ENCODE assay signal across 8 cellular contexts in genomic region chr12:53659011-53659551, GRCh38. TPM values are rescaled to one million over a fixed set of nuclear protein-coding genes. Genes with fewer than 3 reads are reported as not detected.
A peak's percentile ranks its signal among the peaks of the same experiment; 100 is the strongest.
DNase-seq lines count a peak whose midpoint lies in the region; ATAC-seq lines count a peak whose summit lies in the region.

No MANE protein-coding gene starts in this region.

- ATAC-seq in right cardiac atrium (peak; percentile 95 to 97), sciatic nerve (peak; percentile 98)

- intact Hi-C loops in right cardiac atrium (cut with DNase I) = no loop called here
- intact Hi-C loops in sciatic nerve (cut with DNase I) = no loop called here

- H3K4me3 ChIP-seq in right cardiac atrium (ENCODE audit: low read length) = no peak overlapping the region

- peak; percentile 70 for DNase-seq in HuH-7 (ENCODE audit: low spot score)
- peak; percentile 29 for DNase-seq in amniotic epithelial cell (ENCODE audit: low read depth)
- DNase-seq in right cardiac atrium = peak; percentile 61 to 80 (median 62)
- peak; percentile 65 for DNase-seq in sciatic nerve (ENCODE audit: low spot score)
- no peak for DNase-seq in CD1c-positive myeloid dendritic cell (ENCODE audit: extremely low spot score)
- DNase-seq in D341Med (ENCODE audit: low spot score) = no peak
- no peak for DNase-seq in activated T-cell treated with anti-CD3 and anti-CD28 coated beads, Interleukin-2, amount 50 U/mL, for 48 hours
- no peak for DNase-seq in stimulated activated CD4-positive, alpha-beta T cell treated with anti-CD3 and anti-CD28 coated beads, Interleukin-2, amount 100 ng/mL, for 24 hours

- WGBS in right cardiac atrium = 15% methylated on average over 3 of the region's 3 CpGs

- no peaks in the 10 kb centered on the region for H3K27me3 ChIP-seq in right cardiac atrium (ENCODE audit: control insufficient read depth, insufficient read depth)

- H3K27ac ChIP-seq in right cardiac atrium (ENCODE audit: low read length) = peak overlapping the region; percentile 99

- H3K4me1 ChIP-seq in right cardiac atrium (ENCODE audit: control insufficient read depth, insufficient read depth, low read length) = no peaks in the 10 kb centered on the region

- no peaks in the 10 kb centered on the region for H3K9me3 ChIP-seq in right cardiac atrium (ENCODE audit: control insufficient read depth, low read length)

RNA-seq across cellular contexts. Expression of gene ATP5MC2, which starts 16.8 kb away (rescaled TPM):
- 100 to 1,000 TPM; 397 to 507 (median 497) TPM for total RNA-seq in right cardiac atrium
- 740 TPM for polyA plus RNA-seq in right cardiac atrium
- 148 TPM for total RNA-seq in sciatic nerve

RNA-seq across cellular contexts. Expression of gene ATF7, which starts 32.9 kb away (rescaled TPM):
- total RNA-seq in right cardiac atrium (10 to 100 TPM; 30.7 to 36.9 (median 33.3) TPM), sciatic nerve (62.5 TPM)
- 22.8 TPM for polyA plus RNA-seq in right cardiac atrium

Comparison
In these comparisons a context has a peak if more than half of its experiments do, and no peak if none do; other contexts are left out.
1. DNase-seq: peak in HuH-7 (single experiment), amniotic epithelial cell (single experiment), right cardiac atrium (3 of 3) and sciatic nerve (single experiment); none in CD1c-positive myeloid dendritic cell (single experiment), D341Med (single experiment), activated T-cell treated with anti-CD3 and anti-CD28 coated beads, Interleukin-2, amount 50 U/mL, for 48 hours (0 of 2) and stimulated activated CD4-positive, alpha-beta T cell treated with anti-CD3 and anti-CD28 coated beads, Interleukin-2, amount 100 ng/mL, for 24 hours (0 of 2).